9 cellular contexts compared by ENCODE assay signal in genomic region chr7:96495751-96496216, GRCh38.
DNase-seq lines count a peak whose midpoint lies in the region; ATAC-seq and TF ChIP-seq lines count a peak whose summit lies in the region.
"Had no signal": no experiment of that assay in that cellular context is flagged by ENCODE, and none has a peak within 500 bp of the region (broad histone marks: within the 10 kb centered on the region; RNA-seq: fewer than 3 reads in every experiment).

No MANE protein-coding gene starts in this region.

- intact Hi-C loops in lower leg skin (cut with DNase I; ENCODE audit: low total_unique reads) = no loop called here

- ATAC-seq in HG02852 (IDR thresholded peaks at IDR 0.05; ENCODE audit: unreplicated experiment) = peak; percentile 73

- H3K9me3 ChIP-seq in adipocyte (ENCODE audit: control insufficient read depth, low read length) = no peaks in the 10 kb centered on the region

- WGBS in lower leg skin, 2 donors = 55 to 62% methylated on average over 6 of the region's 6 CpGs

- no peak for TF ChIP-seq CTCF in lower leg skin (IDR thresholded peaks at IDR 0.05)

- H3K36me3 ChIP-seq in adipocyte (ENCODE audit: control insufficient read depth, insufficient read depth, low read length, severe bottlenecking) = no peaks in the 10 kb centered on the region

- no peak overlapping the region for H3K9ac ChIP-seq in adipocyte (ENCODE audit: low read length)
- H3K9ac ChIP-seq: parathyroid adenoma had no signal

- H3K27me3 ChIP-seq in adipocyte (replicated peaks; ENCODE audit: control insufficient read depth, insufficient read depth, low read length) = no peaks in the 10 kb centered on the region

- no peaks in the 10 kb centered on the region for H3K4me1 ChIP-seq in adipocyte (ENCODE audit: control insufficient read depth, insufficient read depth, low read length)
- H3K4me1 ChIP-seq: parathyroid adenoma had no signal

- DNase-seq in DMS79 treated with DMSO at 0.1 percent for 48 hours (lab: John Stamatoyannopoulos, UW) (peak; percentile 16), DMS79 (lab: John Stamatoyannopoulos, UW) (no peak), NCI-H2171 (lab: John Stamatoyannopoulos, UW) (peak; percentile 75), adipocyte (ENCODE audit: low read depth) (peak; percentile 34), lower leg skin (ENCODE audit: low spot score in 2 of 2) (no peak), A172 (ENCODE audit: low spot score) (no peak), glomerular visceral epithelial cell (ENCODE audit: extremely low spot score) (no peak)

- no peak for TF ChIP-seq POLR2A in lower leg skin (IDR thresholded peaks at IDR 0.05)

- no peak overlapping the region for H3K4me3 ChIP-seq in adipocyte (ENCODE audit: low read length)
- no peak overlapping the region for H3K4me3 ChIP-seq in lower leg skin (ENCODE audit: low read depth, poor library complexity, severe bottlenecking)

Comparison
In these comparisons a context has a peak if more than half of its experiments do, and no peak if none do; other contexts are left out.
1. DNase-seq: peak in DMS79 treated with DMSO at 0.1 percent for 48 hours (single experiment), NCI-H2171 (single experiment) and adipocyte (single experiment); none in DMS79 (single experiment), lower leg skin (0 of 2), A172 (single experiment) and glomerular visceral epithelial cell (single experiment).